19 cellular contexts compared by ENCODE assay signal in the genomic region with DNA sequence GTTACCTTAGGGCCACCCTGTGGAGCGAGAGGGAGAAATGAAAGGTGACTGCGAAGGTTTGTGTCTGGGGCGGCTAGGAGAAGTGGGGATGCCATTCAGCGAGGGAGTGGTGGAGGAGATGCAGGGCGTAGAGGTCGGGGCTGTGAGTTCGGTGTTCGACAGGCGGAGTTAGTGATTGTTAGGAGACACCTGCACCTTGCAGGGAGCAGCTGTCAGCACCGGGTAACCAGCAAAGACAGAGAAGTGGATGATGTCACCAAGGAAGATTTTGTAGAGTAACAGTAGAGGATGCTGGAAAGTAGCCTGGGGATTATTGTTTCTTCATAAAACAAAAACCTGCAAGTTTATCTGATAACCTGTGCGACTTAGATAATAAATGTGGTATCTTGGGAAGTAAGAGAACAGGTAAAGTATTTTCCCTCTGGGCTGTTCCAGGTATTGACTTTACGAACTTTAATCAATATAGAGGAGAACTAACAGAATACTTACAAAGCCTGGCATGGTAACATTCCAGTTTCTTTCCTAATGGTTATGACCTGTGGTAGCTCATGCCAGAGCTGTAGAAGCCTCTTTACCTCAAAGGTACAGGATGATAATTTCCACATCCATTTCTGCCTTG.
DNase-seq lines count a peak whose midpoint lies in the region; ATAC-seq, FAIRE-seq and TF ChIP-seq lines count a peak whose summit lies in the region.
"Had no signal": no experiment of that assay in that cellular context is flagged by ENCODE, and none has a peak within 500 bp of the region (broad histone marks: within the 10 kb centered on the region; RNA-seq: fewer than 3 reads in every experiment).

No MANE protein-coding gene starts in this region.

- H2AK5ac ChIP-seq in mesenchymal stem cell (ENCODE audit: low read length, severe bottlenecking) = no peak overlapping the region

- H3K36me3 ChIP-seq in HepG2 (replicated peaks in 1 of 2; ENCODE audit: control insufficient read depth in 1 of 2, insufficient read depth in 2 of 2, low read length in 2 of 2) (peaks cover 0 to 3% of the 10 kb centered on the region in 2 experiments; a peak in 2 of 5 replicates), right lobe of liver (no peaks in the 10 kb centered on the region), RWPE2 (ENCODE audit: low read depth) (no peaks in the 10 kb centered on the region), mesenchymal stem cell (ENCODE audit: control insufficient read depth in 1 of 2, insufficient read depth in 2 of 2, low read depth in 1 of 2, low read length in 2 of 2) (peaks cover 6 to 7% of the 10 kb centered on the region in 2 experiments), upper lobe of right lung (no peaks in the 10 kb centered on the region)

- DNase-seq in HepG2 (ENCODE audit: low spot score) (no peak), right lobe of liver (no peak), RWPE2 (ENCODE audit: low spot score) (no peak), mesenchymal stem cell (no peak), upper lobe of right lung (no peak), DMS153 treated with DMSO at 0.1 percent for 48 hours (lab: John Stamatoyannopoulos, UW; ENCODE audit: unreplicated experiment) (no peak)
- DNase-seq in activated CD4-positive, alpha-beta T cell treated with anti-CD3 and anti-CD28 coated beads for 48 hours = no peak
- DNase-seq: activated CD4-positive, alpha-beta memory T cell treated with anti-CD3 and anti-CD28 coated beads for 36 hours; aorta; central memory CD4-positive, alpha-beta T cell; KBM-7; MM.1S; NCI-H82; OCI-M1; stimulated activated naive CD4-positive, alpha-beta T cell treated with Interleukin-2 at 50 U/mL for 16 hours; T-helper 9 cell had no signal

- H3K4me2 ChIP-seq in HepG2 (ENCODE audit: low read depth, low read length) (no peak overlapping the region), mesenchymal stem cell (ENCODE audit: low read length, poor library complexity, severe bottlenecking) (no peak overlapping the region)

- no peak overlapping the region for H2BK120ac ChIP-seq in mesenchymal stem cell (ENCODE audit: low read depth, low read length)

- H3K4ac ChIP-seq in mesenchymal stem cell (ENCODE audit: low read depth in 1 of 2, low read length in 2 of 2) = no peak overlapping the region

- POLR2A ChIA-PET in HepG2 (lab: Yijun Ruan, JAX) = no interaction called here

- H2AFZ ChIP-seq in HepG2 (ENCODE audit: low read length) = no peak overlapping the region
- H2AFZ ChIP-seq in mesenchymal stem cell (ENCODE audit: low read depth, low read length) = no peak overlapping the region

- no peak overlapping the region for H2BK15ac ChIP-seq in mesenchymal stem cell (ENCODE audit: low read depth, poor library complexity, severe bottlenecking)

- H3K23ac ChIP-seq in mesenchymal stem cell (ENCODE audit: low read length in 2 of 2) = no peak overlapping the region

- no peak overlapping the region for H4K91ac ChIP-seq in mesenchymal stem cell (ENCODE audit: low read length)

- peaks cover 15% of the 10 kb centered on the region for H3K4me1 ChIP-seq in HepG2 (ENCODE audit: insufficient read depth, low read length)
- peaks cover 0 to 8% (median 3%) of the 10 kb centered on the region in 4 donors for H3K4me1 ChIP-seq in right lobe of liver
- peaks cover 22% of the 10 kb centered on the region for H3K4me1 ChIP-seq in RWPE2 (ENCODE audit: insufficient read depth, poor library complexity, severe bottlenecking)
- H3K4me1 ChIP-seq in mesenchymal stem cell (ENCODE audit: control insufficient read depth, insufficient read depth, low read depth, low read length) = peaks cover 25% of the 10 kb centered on the region
- peaks cover 47% of the 10 kb centered on the region for H3K4me1 ChIP-seq in upper lobe of right lung

- H4K20me1 ChIP-seq in HepG2 (ENCODE audit: insufficient read depth, low read length) = peaks cover 15% of the 10 kb centered on the region

- H2BK12ac ChIP-seq in mesenchymal stem cell (ENCODE audit: low read length in 2 of 2) = no peak overlapping the region

- TF ChIP-seq EP300 in HepG2 (IDR thresholded peaks at IDR 0.05; ENCODE audit: low read depth in 2 of 2, low read length in 2 of 2) = no peak
- no peak for TF ChIP-seq EP300 in HepG2 (CRISPR knock-in tag; IDR thresholded peaks at IDR 0.05; ENCODE audit: borderline replicate concordance)

- H3K18ac ChIP-seq in mesenchymal stem cell (ENCODE audit: low read depth in 1 of 2, low read length in 2 of 2) = no peak overlapping the region

- H3K9ac ChIP-seq in HepG2 (ENCODE audit: insufficient read depth, low read depth, low read length) (no peak overlapping the region), mesenchymal stem cell (ENCODE audit: low read length) (peak overlapping the region; percentile 8)

- H3K9me3 ChIP-seq in HepG2 (ENCODE audit: low read length) (no peaks in the 10 kb centered on the region), right lobe of liver (no peaks in the 10 kb centered on the region), RWPE2 (ENCODE audit: severe bottlenecking) (no peaks in the 10 kb centered on the region), mesenchymal stem cell (ENCODE audit: control insufficient read depth, low read length) (no peaks in the 10 kb centered on the region), upper lobe of right lung (no peaks in the 10 kb centered on the region)

- H3K79me1 ChIP-seq in mesenchymal stem cell (replicated peaks; ENCODE audit: low read length, poor library complexity, severe bottlenecking) = peaks cover 12% of the 10 kb centered on the region

- BruUV-seq in HepG2 (replicated peaks; lab: Mats Ljungman, UMichigan) = no TSS peak

- no peaks in the 10 kb centered on the region for H3K27me3 ChIP-seq in HepG2 (ENCODE audit: control insufficient read depth in 1 of 2, insufficient read depth in 2 of 2, low read length in 2 of 2)
- H3K27me3 ChIP-seq in right lobe of liver = no peaks in the 10 kb centered on the region
- no peaks in the 10 kb centered on the region for H3K27me3 ChIP-seq in RWPE2 (ENCODE audit: insufficient read depth, poor library complexity, severe bottlenecking)
- H3K27me3 ChIP-seq in mesenchymal stem cell (ENCODE audit: control insufficient read depth in 1 of 2, insufficient read depth in 1 of 2, low read length in 2 of 2) = no peaks in the 10 kb centered on the region
- H3K27me3 ChIP-seq in upper lobe of right lung = no peaks in the 10 kb centered on the region

- H4K8ac ChIP-seq in mesenchymal stem cell (ENCODE audit: low read length) = no peak overlapping the region

- no peak overlapping the region for H2BK5ac ChIP-seq in mesenchymal stem cell (ENCODE audit: low read depth, low read length, poor library complexity, severe bottlenecking)

- CTCF ChIA-PET in HepG2 (lab: Yijun Ruan, JAX; ENCODE audit: low intra/inter-chr PET ratio, low total read pairs) = no interaction called here

- no peak for TF ChIP-seq RAD21 in HepG2 (CRISPR knock-in tag; IDR thresholded peaks at IDR 0.05)

- in situ Hi-C loops in HepG2 (cut with HindIII; ENCODE audit: extremely low pct_ligation_motif_present, low pct_unique_long_range_greater_than_20kb) = loop anchor here (5.0 kb wide), 1 partner anchor 182 kb away; no protein-coding TSS in a partner anchor

- H3K4me3 ChIP-seq in HepG2 (replicated peaks in 1 of 3; ENCODE audit: insufficient read depth in 1 of 3, low read depth in 2 of 3, low read length in 3 of 3) (no peak overlapping the region), right lobe of liver (no peak overlapping the region), RWPE2 (ENCODE audit: severe bottlenecking) (no peak overlapping the region), mesenchymal stem cell (ENCODE audit: insufficient read depth in 1 of 2, low read depth in 1 of 2, low read length in 2 of 2) (no peak overlapping the region), upper lobe of right lung (no peak overlapping the region)

- no peak for TF ChIP-seq CTCF in HepG2 (CRISPR knock-in tag; IDR thresholded peaks at IDR 0.05)
- no peak for TF ChIP-seq CTCF in right lobe of liver (IDR thresholded peaks at IDR 0.05)
- no peak for TF ChIP-seq CTCF in RWPE2 (IDR thresholded peaks at IDR 0.05; ENCODE audit: poor library complexity, severe bottlenecking)
- no peak for TF ChIP-seq CTCF in upper lobe of right lung (IDR thresholded peaks at IDR 0.05)

- peaks cover 67% of the 10 kb centered on the region for H3K79me2 ChIP-seq in HepG2 (ENCODE audit: insufficient read depth, low read length)

- intact Hi-C loops in HepG2 (cut with micrococcal nuclease; ENCODE audit: unreplicated experiment) (loop anchor here (5.0 kb wide), 1 partner anchor 122 kb away; no protein-coding TSS in a partner anchor), right lobe of liver (cut with DNase I) (no loop called here), upper lobe of right lung (cut with DNase I) (no loop called here)

- WGBS in HepG2 (ENCODE audit: low lambda C conversion rate) = 94% methylated on average over 12 of the region's 12 CpGs
- WGBS in right lobe of liver (ENCODE audit: insufficient coverage, low coverage, low lambda C conversion rate, missing lambda C conversion rate) = 77% methylated on average over 12 of the region's 12 CpGs
- 87% methylated on average over 11 of the region's 12 CpGs for WGBS in mesenchymal stem cell

- TF ChIP-seq POLR2A in HepG2 (IDR thresholded peaks at IDR 0.05; ENCODE audit: insufficient read depth in 1 of 2, low read depth in 2 of 2, low read length in 2 of 2) = no peak
- no peak for TF ChIP-seq POLR2A in right lobe of liver (IDR thresholded peaks at IDR 0.05)

- H3K27ac ChIP-seq in HepG2 (ENCODE audit: extremely low read length, insufficient read depth, low read length) = no peak overlapping the region
- no peak overlapping the region for H3K27ac ChIP-seq in right lobe of liver
- peak overlapping the region; percentile 5 for H3K27ac ChIP-seq in RWPE2 (ENCODE audit: poor library complexity, severe bottlenecking)
- peak overlapping the region; percentile 46 for H3K27ac ChIP-seq in mesenchymal stem cell (ENCODE audit: low read length, poor library complexity, severe bottlenecking)
- H3K27ac ChIP-seq in upper lobe of right lung = peak overlapping the region; percentile 38

- FAIRE-seq in HepG2 (lab: Jason Lieb, UNC) = no peak
- FAIRE-seq: endometrium had no signal

- H3K14ac ChIP-seq in mesenchymal stem cell (ENCODE audit: low read length in 2 of 2) = no peak overlapping the region

- ATAC-seq in HepG2 = no peak
- no peak for ATAC-seq in right lobe of liver
- ATAC-seq in RWPE2 (ENCODE audit: low read depth) = no peak
- ATAC-seq in upper lobe of right lung = no peak
- ATAC-seq in GM19328 (IDR thresholded peaks at IDR 0.05; ENCODE audit: unreplicated experiment) = no peak
- ATAC-seq: Right ventricle myocardium inferior had no signal

TF ChIP-seq in HepG2, 621 proteins besides CTCF, POLR2A, EP300 and RAD21:
- TF ChIP-seq ATF7 (IDR thresholded peaks at IDR 0.05) = peak; percentile 42; the same call in 1 of the 2 replicates
- no peak for TF ChIP-seq ATF7 (CRISPR knock-in tag; IDR thresholded peaks at IDR 0.05)
- no peak for TF ChIP-seq ZNF777 (CRISPR knock-in tag; IDR thresholded peaks at IDR 0.05)
TF ChIP-seq in HepG2: peak in this region for 1.

Comparison
In these comparisons a context has a peak if more than half of its experiments do, and no peak if none do; other contexts are left out.
1. H3K27ac ChIP-seq: peak in RWPE2 (single experiment), mesenchymal stem cell (single experiment) and upper lobe of right lung (single experiment); none in HepG2 (single experiment) and right lobe of liver (0 of 3).